Comparison of ENCODE assay signal across 18 cellular contexts in the genomic region with DNA sequence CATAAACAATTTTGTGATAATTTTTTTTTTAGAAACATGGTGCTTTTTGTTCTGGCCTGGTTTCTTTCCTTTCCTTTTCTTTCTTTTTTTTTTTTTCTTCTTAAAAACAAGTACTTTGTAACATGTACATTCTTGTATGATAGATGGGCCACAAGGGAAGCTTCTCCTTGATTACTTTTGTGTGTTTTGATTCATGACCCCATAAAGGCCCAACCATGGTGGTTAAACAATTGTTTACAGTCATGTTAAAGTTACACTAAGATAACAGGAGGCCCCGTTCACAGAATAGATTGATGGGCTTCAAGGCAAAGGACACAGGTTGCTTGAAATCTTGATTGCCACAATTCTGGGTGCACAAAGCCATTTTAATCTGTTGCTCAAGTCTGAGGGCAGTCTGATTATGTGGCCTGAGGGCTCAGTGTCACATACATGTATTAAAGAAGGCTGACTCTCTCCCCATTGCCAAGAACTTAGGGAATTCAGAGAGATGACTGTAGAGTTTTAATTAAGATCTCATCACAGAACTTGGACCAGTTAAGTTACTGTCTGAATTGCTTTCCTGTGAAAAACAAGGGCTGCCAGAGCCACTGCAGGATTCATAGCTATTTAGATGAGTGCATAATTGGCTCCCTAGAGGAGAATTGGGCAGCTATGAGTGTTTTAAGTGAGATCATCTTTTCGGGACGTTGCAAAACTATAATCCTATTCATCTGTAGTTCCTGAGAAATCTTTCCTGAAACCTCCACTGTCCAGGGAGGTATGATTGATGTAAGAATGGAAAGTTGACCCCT.
"Had no signal": no experiment of that assay in that cellular context is flagged by ENCODE, and none has a peak within 500 bp of the region (broad histone marks: within the 10 kb centered on the region; RNA-seq: fewer than 3 reads in every experiment).

No MANE protein-coding gene starts in this region.

- H3K27me3 ChIP-seq: brain microvascular endothelial cell, gastrocnemius medialis, right lobe of liver, suprapubic skin, upper lobe of right lung had no signal

- FAIRE-seq: keratinocyte had no signal

- DNase-seq: activated CD4-positive, alpha-beta memory T cell treated with anti-CD3 and anti-CD28 coated beads for 36 hours; activated effector memory CD4-positive, alpha-beta T cell treated with anti-CD3 and anti-CD28 coated beads, Interleukin-2, amount 50 U/mL, for 16 hours; activated T-cell treated with anti-CD3 and anti-CD28 coated beads, Interleukin-2, amount 50 U/mL, for 4 hours; amygdala; brain microvascular endothelial cell; cerebellar nuclear complex; dermis blood vessel endothelial cell; gastrocnemius medialis; nephron progenitor cell; right lobe of liver; stimulated activated CD4-positive, alpha-beta T cell treated with anti-CD3 and anti-CD28 coated beads, Interleukin-2, amount 100 ng/mL, for 24 hours; stimulated activated naive CD4-positive, alpha-beta T cell treated with Interleukin-2 at 50 U/mL for 16 hours; T-helper 9 cell; upper lobe of right lung had no signal

- ATAC-seq: activated T-cell treated with anti-CD3 and anti-CD28 coated beads, Interleukin-2, amount 50 U/mL, for 4 hours; right lobe of liver; upper lobe of right lung had no signal

- H3K4me1 ChIP-seq: gastrocnemius medialis, prostate gland, right lobe of liver, suprapubic skin, upper lobe of right lung had no signal

- H3K4me3 ChIP-seq: gastrocnemius medialis, prostate gland, right lobe of liver, suprapubic skin, upper lobe of right lung had no signal

- H3K27ac ChIP-seq: brain microvascular endothelial cell, gastrocnemius medialis, prostate gland, right lobe of liver, suprapubic skin, upper lobe of right lung, VCaP had no signal

- H3K36me3 ChIP-seq: brain microvascular endothelial cell, gastrocnemius medialis, prostate gland, right lobe of liver, suprapubic skin, upper lobe of right lung had no signal

- H3K9me3 ChIP-seq: gastrocnemius medialis, prostate gland, right lobe of liver, suprapubic skin, upper lobe of right lung had no signal
